ENCODE assay signal across 1 cellular context in the genomic region with DNA sequence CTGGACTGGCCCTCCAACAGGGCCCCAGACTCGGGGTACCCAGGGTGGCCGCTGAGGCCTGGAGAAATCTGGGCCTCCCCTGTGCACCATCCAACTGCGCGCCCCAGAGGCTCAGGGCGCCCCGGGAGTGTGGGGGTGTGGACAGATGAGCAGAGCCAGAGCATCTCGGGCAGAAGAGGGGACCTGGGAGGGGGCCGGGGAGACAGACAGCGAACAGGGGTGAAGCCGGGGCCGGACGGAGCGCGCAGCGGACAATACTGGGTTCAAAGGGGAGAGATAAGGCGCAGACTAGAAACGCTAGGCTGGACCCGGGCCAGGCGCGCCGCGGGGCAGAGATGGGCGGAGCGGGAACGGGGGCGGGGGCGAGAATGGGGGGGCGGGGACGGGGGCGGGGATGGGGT.
TF ChIP-seq lines count a peak whose summit lies in the region.

No MANE protein-coding gene starts in this region.

TF ChIP-seq in HepG2, 621 proteins besides CTCF, POLR2A, EP300 and RAD21 (continued from another document and continues in another):
- TF ChIP-seq, protein P1, sequence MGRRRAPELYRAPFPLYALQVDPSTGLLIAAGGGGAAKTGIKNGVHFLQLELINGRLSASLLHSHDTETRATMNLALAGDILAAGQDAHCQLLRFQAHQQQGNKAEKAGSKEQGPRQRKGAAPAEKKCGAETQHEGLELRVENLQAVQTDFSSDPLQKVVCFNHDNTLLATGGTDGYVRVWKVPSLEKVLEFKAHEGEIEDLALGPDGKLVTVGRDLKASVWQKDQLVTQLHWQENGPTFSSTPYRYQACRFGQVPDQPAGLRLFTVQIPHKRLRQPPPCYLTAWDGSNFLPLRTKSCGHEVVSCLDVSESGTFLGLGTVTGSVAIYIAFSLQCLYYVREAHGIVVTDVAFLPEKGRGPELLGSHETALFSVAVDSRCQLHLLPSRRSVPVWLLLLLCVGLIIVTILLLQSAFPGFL (CRISPR knock-in tag; IDR thresholded peaks at IDR 0.05) = no peak
- TF ChIP-seq SRSF4 (IDR thresholded peaks at IDR 0.05; ENCODE audit: low read depth, low read length, poor library complexity, severe bottlenecking) (no peak), ZNF816 (CRISPR knock-in tag; IDR thresholded peaks at IDR 0.05; ENCODE audit: borderline replicate concordance) (no peak), SP4 (CRISPR knock-in tag; IDR thresholded peaks at IDR 0.05) (peak; percentile 61; the same call in 1 of the 2 replicates), POLR2G (IDR thresholded peaks at IDR 0.05; ENCODE audit: low read depth, low read length) (peak; percentile 4; the same call in 1 of the 2 replicates), KLF11 (CRISPR knock-in tag; IDR thresholded peaks at IDR 0.05) (no peak), ZMYM3 (CRISPR knock-in tag; IDR thresholded peaks at IDR 0.05) (peak; percentile 55; the same call in 1 of the 2 replicates), RFXANK (CRISPR knock-in tag; IDR thresholded peaks at IDR 0.05) (no peak), ZNF496 (CRISPR knock-in tag; IDR thresholded peaks at IDR 0.05; ENCODE audit: insufficient replicate concordance) (no peak), ZNF292 (CRISPR knock-in tag; IDR thresholded peaks at IDR 0.05; ENCODE audit: borderline replicate concordance, low read depth) (no peak), ZNF616 (CRISPR knock-in tag; IDR thresholded peaks at IDR 0.05; ENCODE audit: low read depth) (no peak), RBM39 (IDR thresholded peaks at IDR 0.05; ENCODE audit: low read depth, low read length, poor library complexity, severe bottlenecking) (peak; percentile 71), SETDB1 (CRISPR knock-in tag; IDR thresholded peaks at IDR 0.05; ENCODE audit: borderline replicate concordance) (peak; percentile 80; the same call in 1 of the 2 replicates), POLR2AphosphoS5 (IDR thresholded peaks at IDR 0.05; ENCODE audit: low read depth, low read length) (no peak), CBX2 (IDR thresholded peaks at IDR 0.05; ENCODE audit: low read depth, low read length) (no peak), CBX2 (CRISPR knock-in tag; IDR thresholded peaks at IDR 0.05; ENCODE audit: low read depth) (no peak)
- TF ChIP-seq, protein P2, sequence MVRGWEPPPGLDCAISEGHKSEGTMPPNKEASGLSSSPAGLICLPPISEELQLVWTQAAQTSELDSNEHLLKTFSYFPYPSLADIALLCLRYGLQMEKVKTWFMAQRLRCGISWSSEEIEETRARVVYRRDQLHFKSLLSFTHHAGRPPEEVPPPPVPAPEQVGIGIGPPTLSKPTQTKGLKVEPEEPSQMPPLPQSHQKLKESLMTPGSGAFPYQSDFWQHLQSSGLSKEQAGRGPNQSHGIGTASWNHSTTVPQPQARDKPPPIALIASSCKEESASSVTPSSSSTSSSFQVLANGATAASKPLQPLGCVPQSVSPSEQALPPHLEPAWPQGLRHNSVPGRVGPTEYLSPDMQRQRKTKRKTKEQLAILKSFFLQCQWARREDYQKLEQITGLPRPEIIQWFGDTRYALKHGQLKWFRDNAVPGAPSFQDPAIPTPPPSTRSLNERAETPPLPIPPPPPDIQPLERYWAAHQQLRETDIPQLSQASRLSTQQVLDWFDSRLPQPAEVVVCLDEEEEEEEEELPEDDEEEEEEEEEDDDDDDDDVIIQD (CRISPR knock-in tag; IDR thresholded peaks at IDR 0.05; ENCODE audit: low read depth) = no peak
- TF ChIP-seq, protein P3, sequence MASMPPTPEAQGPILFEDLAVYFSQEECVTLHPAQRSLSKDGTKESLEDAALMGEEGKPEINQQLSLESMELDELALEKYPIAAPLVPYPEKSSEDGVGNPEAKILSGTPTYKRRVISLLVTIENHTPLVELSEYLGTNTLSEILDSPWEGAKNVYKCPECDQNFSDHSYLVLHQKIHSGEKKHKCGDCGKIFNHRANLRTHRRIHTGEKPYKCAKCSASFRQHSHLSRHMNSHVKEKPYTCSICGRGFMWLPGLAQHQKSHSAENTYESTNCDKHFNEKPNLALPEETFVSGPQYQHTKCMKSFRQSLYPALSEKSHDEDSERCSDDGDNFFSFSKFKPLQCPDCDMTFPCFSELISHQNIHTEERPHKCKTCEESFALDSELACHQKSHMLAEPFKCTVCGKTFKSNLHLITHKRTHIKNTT (CRISPR knock-in tag; IDR thresholded peaks at IDR 0.05) = no peak
- TF ChIP-seq, protein P4, sequence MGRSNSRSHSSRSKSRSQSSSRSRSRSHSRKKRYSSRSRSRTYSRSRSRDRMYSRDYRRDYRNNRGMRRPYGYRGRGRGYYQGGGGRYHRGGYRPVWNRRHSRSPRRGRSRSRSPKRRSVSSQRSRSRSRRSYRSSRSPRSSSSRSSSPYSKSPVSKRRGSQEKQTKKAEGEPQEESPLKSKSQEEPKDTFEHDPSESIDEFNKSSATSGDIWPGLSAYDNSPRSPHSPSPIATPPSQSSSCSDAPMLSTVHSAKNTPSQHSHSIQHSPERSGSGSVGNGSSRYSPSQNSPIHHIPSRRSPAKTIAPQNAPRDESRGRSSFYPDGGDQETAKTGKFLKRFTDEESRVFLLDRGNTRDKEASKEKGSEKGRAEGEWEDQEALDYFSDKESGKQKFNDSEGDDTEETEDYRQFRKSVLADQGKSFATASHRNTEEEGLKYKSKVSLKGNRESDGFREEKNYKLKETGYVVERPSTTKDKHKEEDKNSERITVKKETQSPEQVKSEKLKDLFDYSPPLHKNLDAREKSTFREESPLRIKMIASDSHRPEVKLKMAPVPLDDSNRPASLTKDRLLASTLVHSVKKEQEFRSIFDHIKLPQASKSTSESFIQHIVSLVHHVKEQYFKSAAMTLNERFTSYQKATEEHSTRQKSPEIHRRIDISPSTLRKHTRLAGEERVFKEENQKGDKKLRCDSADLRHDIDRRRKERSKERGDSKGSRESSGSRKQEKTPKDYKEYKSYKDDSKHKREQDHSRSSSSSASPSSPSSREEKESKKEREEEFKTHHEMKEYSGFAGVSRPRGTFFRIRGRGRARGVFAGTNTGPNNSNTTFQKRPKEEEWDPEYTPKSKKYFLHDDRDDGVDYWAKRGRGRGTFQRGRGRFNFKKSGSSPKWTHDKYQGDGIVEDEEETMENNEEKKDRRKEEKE (IDR thresholded peaks at IDR 0.05) = no peak
- TF ChIP-seq, protein P5, sequence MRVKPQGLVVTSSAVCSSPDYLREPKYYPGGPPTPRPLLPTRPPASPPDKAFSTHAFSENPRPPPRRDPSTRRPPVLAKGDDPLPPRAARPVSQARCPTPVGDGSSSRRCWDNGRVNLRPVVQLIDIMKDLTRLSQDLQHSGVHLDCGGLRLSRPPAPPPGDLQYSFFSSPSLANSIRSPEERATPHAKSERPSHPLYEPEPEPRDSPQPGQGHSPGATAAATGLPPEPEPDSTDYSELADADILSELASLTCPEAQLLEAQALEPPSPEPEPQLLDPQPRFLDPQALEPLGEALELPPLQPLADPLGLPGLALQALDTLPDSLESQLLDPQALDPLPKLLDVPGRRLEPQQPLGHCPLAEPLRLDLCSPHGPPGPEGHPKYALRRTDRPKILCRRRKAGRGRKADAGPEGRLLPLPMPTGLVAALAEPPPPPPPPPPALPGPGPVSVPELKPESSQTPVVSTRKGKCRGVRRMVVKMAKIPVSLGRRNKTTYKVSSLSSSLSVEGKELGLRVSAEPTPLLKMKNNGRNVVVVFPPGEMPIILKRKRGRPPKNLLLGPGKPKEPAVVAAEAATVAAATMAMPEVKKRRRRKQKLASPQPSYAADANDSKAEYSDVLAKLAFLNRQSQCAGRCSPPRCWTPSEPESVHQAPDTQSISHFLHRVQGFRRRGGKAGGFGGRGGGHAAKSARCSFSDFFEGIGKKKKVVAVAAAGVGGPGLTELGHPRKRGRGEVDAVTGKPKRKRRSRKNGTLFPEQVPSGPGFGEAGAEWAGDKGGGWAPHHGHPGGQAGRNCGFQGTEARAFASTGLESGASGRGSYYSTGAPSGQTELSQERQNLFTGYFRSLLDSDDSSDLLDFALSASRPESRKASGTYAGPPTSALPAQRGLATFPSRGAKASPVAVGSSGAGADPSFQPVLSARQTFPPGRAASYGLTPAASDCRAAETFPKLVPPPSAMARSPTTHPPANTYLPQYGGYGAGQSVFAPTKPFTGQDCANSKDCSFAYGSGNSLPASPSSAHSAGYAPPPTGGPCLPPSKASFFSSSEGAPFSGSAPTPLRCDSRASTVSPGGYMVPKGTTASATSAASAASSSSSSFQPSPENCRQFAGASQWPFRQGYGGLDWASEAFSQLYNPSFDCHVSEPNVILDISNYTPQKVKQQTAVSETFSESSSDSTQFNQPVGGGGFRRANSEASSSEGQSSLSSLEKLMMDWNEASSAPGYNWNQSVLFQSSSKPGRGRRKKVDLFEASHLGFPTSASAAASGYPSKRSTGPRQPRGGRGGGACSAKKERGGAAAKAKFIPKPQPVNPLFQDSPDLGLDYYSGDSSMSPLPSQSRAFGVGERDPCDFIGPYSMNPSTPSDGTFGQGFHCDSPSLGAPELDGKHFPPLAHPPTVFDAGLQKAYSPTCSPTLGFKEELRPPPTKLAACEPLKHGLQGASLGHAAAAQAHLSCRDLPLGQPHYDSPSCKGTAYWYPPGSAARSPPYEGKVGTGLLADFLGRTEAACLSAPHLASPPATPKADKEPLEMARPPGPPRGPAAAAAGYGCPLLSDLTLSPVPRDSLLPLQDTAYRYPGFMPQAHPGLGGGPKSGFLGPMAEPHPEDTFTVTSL (CRISPR knock-in tag; IDR thresholded peaks at IDR 0.05; ENCODE audit: borderline replicate concordance) = no peak
- TF ChIP-seq, protein P6, sequence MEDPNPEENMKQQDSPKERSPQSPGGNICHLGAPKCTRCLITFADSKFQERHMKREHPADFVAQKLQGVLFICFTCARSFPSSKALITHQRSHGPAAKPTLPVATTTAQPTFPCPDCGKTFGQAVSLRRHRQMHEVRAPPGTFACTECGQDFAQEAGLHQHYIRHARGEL (CRISPR knock-in tag; IDR thresholded peaks at IDR 0.05) = no peak
- TF ChIP-seq, protein P7, sequence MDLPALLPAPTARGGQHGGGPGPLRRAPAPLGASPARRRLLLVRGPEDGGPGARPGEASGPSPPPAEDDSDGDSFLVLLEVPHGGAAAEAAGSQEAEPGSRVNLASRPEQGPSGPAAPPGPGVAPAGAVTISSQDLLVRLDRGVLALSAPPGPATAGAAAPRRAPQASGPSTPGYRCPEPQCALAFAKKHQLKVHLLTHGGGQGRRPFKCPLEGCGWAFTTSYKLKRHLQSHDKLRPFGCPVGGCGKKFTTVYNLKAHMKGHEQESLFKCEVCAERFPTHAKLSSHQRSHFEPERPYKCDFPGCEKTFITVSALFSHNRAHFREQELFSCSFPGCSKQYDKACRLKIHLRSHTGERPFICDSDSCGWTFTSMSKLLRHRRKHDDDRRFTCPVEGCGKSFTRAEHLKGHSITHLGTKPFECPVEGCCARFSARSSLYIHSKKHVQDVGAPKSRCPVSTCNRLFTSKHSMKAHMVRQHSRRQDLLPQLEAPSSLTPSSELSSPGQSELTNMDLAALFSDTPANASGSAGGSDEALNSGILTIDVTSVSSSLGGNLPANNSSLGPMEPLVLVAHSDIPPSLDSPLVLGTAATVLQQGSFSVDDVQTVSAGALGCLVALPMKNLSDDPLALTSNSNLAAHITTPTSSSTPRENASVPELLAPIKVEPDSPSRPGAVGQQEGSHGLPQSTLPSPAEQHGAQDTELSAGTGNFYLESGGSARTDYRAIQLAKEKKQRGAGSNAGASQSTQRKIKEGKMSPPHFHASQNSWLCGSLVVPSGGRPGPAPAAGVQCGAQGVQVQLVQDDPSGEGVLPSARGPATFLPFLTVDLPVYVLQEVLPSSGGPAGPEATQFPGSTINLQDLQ (CRISPR knock-in tag; IDR thresholded peaks at IDR 0.05) = no peak
- TF ChIP-seq, protein P8, sequence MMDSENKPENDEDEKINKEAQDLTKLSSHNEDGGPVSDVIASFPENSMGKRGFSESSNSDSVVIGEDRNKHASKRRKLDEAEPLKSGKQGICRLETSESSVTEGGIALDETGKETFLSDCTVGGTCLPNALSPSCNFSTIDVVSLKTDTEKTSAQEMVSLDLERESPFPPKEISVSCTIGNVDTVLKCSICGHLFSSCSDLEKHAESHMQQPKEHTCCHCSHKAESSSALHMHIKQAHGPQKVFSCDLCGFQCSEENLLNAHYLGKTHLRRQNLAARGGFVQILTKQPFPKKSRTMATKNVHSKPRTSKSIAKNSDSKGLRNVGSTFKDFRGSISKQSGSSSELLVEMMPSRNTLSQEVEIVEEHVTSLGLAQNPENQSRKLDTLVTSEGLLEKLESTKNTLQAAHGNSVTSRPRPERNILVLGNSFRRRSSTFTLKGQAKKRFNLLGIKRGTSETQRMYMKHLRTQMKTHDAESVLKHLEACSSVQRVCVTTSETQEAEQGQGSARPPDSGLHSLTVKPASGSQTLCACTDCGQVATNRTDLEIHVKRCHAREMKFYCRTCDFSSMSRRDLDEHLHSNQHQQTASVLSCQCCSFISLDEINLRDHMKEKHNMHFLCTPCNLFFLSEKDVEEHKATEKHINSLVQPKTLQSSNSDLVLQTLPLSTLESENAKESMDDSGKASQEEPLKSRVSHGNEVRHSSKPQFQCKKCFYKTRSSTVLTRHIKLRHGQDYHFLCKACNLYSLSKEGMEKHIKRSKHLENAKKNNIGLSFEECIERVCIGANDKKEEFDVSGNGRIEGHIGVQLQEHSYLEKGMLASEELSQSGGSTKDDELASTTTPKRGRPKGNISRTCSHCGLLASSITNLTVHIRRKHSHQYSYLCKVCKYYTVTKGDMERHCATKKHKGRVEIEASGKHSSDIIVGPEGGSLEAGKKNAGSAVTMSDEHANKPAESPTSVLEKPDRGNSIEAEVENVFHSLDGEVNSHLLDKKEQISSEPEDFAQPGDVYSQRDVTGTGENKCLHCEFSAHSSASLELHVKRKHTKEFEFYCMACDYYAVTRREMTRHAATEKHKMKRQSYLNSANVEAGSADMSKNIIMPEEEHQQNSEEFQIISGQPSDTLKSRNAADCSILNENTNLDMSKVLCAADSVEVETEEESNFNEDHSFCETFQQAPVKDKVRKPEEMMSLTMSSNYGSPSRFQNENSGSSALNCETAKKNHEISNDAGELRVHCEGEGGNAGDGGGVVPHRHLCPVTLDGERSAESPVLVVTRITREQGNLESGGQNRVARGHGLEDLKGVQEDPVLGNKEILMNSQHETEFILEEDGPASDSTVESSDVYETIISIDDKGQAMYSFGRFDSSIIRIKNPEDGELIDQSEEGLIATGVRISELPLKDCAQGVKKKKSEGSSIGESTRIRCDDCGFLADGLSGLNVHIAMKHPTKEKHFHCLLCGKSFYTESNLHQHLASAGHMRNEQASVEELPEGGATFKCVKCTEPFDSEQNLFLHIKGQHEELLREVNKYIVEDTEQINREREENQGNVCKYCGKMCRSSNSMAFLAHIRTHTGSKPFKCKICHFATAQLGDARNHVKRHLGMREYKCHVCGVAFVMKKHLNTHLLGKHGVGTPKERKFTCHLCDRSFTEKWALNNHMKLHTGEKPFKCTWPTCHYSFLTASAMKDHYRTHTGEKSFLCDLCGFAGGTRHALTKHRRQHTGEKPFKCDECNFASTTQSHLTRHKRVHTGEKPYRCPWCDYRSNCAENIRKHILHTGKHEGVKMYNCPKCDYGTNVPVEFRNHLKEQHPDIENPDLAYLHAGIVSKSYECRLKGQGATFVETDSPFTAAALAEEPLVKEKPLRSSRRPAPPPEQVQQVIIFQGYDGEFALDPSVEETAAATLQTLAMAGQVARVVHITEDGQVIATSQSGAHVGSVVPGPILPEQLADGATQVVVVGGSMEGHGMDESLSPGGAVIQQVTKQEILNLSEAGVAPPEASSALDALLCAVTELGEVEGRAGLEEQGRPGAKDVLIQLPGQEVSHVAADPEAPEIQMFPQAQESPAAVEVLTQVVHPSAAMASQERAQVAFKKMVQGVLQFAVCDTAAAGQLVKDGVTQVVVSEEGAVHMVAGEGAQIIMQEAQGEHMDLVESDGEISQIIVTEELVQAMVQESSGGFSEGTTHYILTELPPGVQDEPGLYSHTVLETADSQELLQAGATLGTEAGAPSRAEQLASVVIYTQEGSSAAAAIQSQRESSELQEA (CRISPR knock-in tag; IDR thresholded peaks at IDR 0.05; ENCODE audit: not compliant biosample characterization) = no peak
- TF ChIP-seq, protein P9, sequence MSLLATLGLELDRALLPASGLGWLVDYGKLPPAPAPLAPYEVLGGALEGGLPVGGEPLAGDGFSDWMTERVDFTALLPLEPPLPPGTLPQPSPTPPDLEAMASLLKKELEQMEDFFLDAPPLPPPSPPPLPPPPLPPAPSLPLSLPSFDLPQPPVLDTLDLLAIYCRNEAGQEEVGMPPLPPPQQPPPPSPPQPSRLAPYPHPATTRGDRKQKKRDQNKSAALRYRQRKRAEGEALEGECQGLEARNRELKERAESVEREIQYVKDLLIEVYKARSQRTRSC (CRISPR knock-in tag; IDR thresholded peaks at IDR 0.05; ENCODE audit: low read depth) = no peak
